8 cellular contexts compared by ENCODE assay signal in genomic region chr19:7535035-7535992, GRCh38. TPM values are rescaled to one million over a fixed set of nuclear protein-coding genes. Genes with fewer than 3 reads are reported as not detected.
DNase-seq lines count a peak whose midpoint lies in the region; TF ChIP-seq lines count a peak whose summit lies in the region.

Gene PNPLA6, plus strand, starts transcription at chr19:7535717. Its CDS starts 72 bp downstream, at chr19:7535789.

- H3K36me3 Mint-ChIP-seq in H9 (ENCODE audit: insufficient read depth in 1 of 3, low read depth in 3 of 3) (peaks cover 7 to 22% (median 22%) of the 10 kb centered on the region in 3 experiments; a peak in 6 of 7 replicates), neural progenitor cell (peaks cover 7% of the 10 kb centered on the region)

- H3K4me2 ChIP-seq in H9 (ENCODE audit: insufficient read depth, insufficient read length, low read length) (peak within 1 kb of the TSS; percentile 74), MM.1S (ENCODE audit: low read depth, low read length) (peak within 1 kb of the TSS; percentile 91), neural progenitor cell (peak within 1 kb of the TSS; percentile 90)

- no peak within 1 kb of the TSS for H2BK20ac ChIP-seq in H9 (ENCODE audit: low read depth, low read length, poor library complexity, severe bottlenecking)

- H2BK12ac ChIP-seq in H9 (ENCODE audit: insufficient read length, low read depth, low read length), result no peak within 1 kb of the TSS

- H3K18ac ChIP-seq in H9 (ENCODE audit: insufficient read length, low read depth, low read length), result peak within 1 kb of the TSS; percentile 53

- H3K27me3 Mint-ChIP-seq in H9 (ENCODE audit: low read depth) (no peaks in the 10 kb centered on the region), neural progenitor cell (ENCODE audit: insufficient read depth, low read depth) (peaks cover 5% of the 10 kb centered on the region)

- WGBS in H9 (ENCODE audit: extremely low coverage, insufficient read length, low lambda C conversion rate), result no CpG with 5 or more reads among the region's 77 CpGs

- peaks cover 4% of the 10 kb centered on the region for H3K23me2 ChIP-seq in H9 (ENCODE audit: insufficient read length, low read depth, low read length, poor library complexity, severe bottlenecking)

- H3K9me2 ChIP-seq in MM.1S (replicated peaks; ENCODE audit: insufficient read depth, low read length), result no peaks in the 10 kb centered on the region

- H3K9me3 Mint-ChIP-seq in H9 (no peaks in the 10 kb centered on the region), neural progenitor cell (no peaks in the 10 kb centered on the region)

- H3K79me2 ChIP-seq in H9 (ENCODE audit: insufficient read depth, low read length) (no peaks in the 10 kb centered on the region), MM.1S (ENCODE audit: low read length) (no peaks in the 10 kb centered on the region), neural progenitor cell (ENCODE audit: low read depth) (no peaks in the 10 kb centered on the region)

- H3K23ac ChIP-seq in H9 (ENCODE audit: insufficient read length, low read depth, low read length), result no peak within 1 kb of the TSS

- no peaks in the 10 kb centered on the region for H3K79me1 ChIP-seq in H9 (ENCODE audit: insufficient read depth, low read depth, low read length, poor library complexity, severe bottlenecking)

- H4K8ac ChIP-seq in H9 (replicated peaks; ENCODE audit: insufficient read length, low read depth, low read length), result no peak within 1 kb of the TSS

- no peak within 1 kb of the TSS for H2BK15ac ChIP-seq in H9 (ENCODE audit: low read depth, low read length)

- H3F3A ChIP-seq in MM.1S (ENCODE audit: insufficient read depth, low read length) (0 out of 2 replicates have a peak, but pooled peaks cover 2% of the 10 kb centered on the region), neural progenitor cell (ENCODE audit: low read depth) (peaks cover 14% of the 10 kb centered on the region)

- H3T11ph ChIP-seq in H9 (ENCODE audit: low read length), result no peak within 1 kb of the TSS

- H3K4me1 Mint-ChIP-seq in H9, result peaks cover 5 to 6% of the 10 kb centered on the region in 2 experiments
- peaks cover 5% of the 10 kb centered on the region for H3K4me1 Mint-ChIP-seq in neural progenitor cell

- H3K56ac ChIP-seq in H9 (ENCODE audit: insufficient read length, low read depth, low read length), result no peak within 1 kb of the TSS

- H4K20me1 ChIP-seq in H9 (ENCODE audit: control insufficient read depth, insufficient read depth, insufficient read length) (peaks cover under 1% of the 10 kb centered on the region), MM.1S (ENCODE audit: insufficient read depth, low read length) (no peaks in the 10 kb centered on the region), neural progenitor cell (ENCODE audit: low read depth) (no peaks in the 10 kb centered on the region)

- TF ChIP-seq CTCF in H9 (conservative IDR thresholded peaks at IDR 0.05), result no peak
- no peak for TF ChIP-seq CTCF in MM.1S (IDR thresholded peaks at IDR 0.05; ENCODE audit: low read length)
- no peak for TF ChIP-seq CTCF in fibroblast of villous mesenchyme (IDR thresholded peaks at IDR 0.05; ENCODE audit: insufficient read depth, low read depth, low read length)
- TF ChIP-seq CTCF in neural progenitor cell (IDR thresholded peaks at IDR 0.05), result no peak

- no peak within 1 kb of the TSS for H3K4ac ChIP-seq in H9 (ENCODE audit: low read depth, low read length)

- H3K9me3 ChIP-seq in H9 (ENCODE audit: control insufficient read depth, low read depth, low read length), result no peaks in the 10 kb centered on the region
- H3K9me3 ChIP-seq in MM.1S (replicated peaks; ENCODE audit: insufficient read depth, low read length), result no peaks in the 10 kb centered on the region
- H3K9me3 ChIP-seq in neural progenitor cell (ENCODE audit: low read depth), result no peaks in the 10 kb centered on the region
- H3K9me3 ChIP-seq in stomach smooth muscle (ENCODE audit: control insufficient read depth in 2 of 2, low read length in 2 of 2), result no peaks in the 10 kb centered on the region

- H3K9ac ChIP-seq in H9 (ENCODE audit: extremely low read depth, insufficient read length, low read length) (peak within 1 kb of the TSS; percentile 28), MM.1S (ENCODE audit: low read length) (peak within 1 kb of the TSS; percentile 66), neural progenitor cell (peak within 1 kb of the TSS; percentile 56), stomach smooth muscle (ENCODE audit: low read length in 2 of 2) (peak within 1 kb of the TSS; percentile 85 to 92)

- DNase-seq in ELR (ENCODE audit: low read depth) (peak; percentile 95), H9 (peak; percentile 95), MM.1S (peak; percentile 97), SHP77 treated with DMSO at 0.1 percent for 48 hours (lab: John Stamatoyannopoulos, UW) (peak; percentile 71), activated gamma-delta T cell (lab: John Stamatoyannopoulos, UW) (peak; percentile 83), fibroblast of villous mesenchyme (ENCODE audit: low read depth) (peak; percentile 93), neural progenitor cell (ENCODE audit: low spot score) (peak; percentile 98)

- no peak within 1 kb of the TSS for H2AFZ ChIP-seq in H9 (ENCODE audit: low read length)
- H2AFZ ChIP-seq in MM.1S (ENCODE audit: low read length), result peak within 1 kb of the TSS; percentile 91
- peak within 1 kb of the TSS; percentile 95 for H2AFZ ChIP-seq in neural progenitor cell (replicated peaks)

- H2BK5ac ChIP-seq in H9 (ENCODE audit: insufficient read length, low read length), result no peak within 1 kb of the TSS

- no peak within 1 kb of the TSS for H4K5ac ChIP-seq in H9 (ENCODE audit: insufficient read length, low read depth, low read length)

- peak within 1 kb of the TSS; percentile 86 to 97 for H3K4me3 Mint-ChIP-seq in H9
- H3K4me3 Mint-ChIP-seq in neural progenitor cell, result peak within 1 kb of the TSS; percentile 98

- H3K4me1 ChIP-seq in H9 (ENCODE audit: insufficient read depth, low read length) (peaks cover 2% of the 10 kb centered on the region; the same call in 1 of the 2 replicates), MM.1S (ENCODE audit: low read length) (peaks cover 5% of the 10 kb centered on the region), neural progenitor cell (no peaks in the 10 kb centered on the region), stomach smooth muscle (ENCODE audit: control insufficient read depth, insufficient read depth, low read length) (peaks cover 21% of the 10 kb centered on the region)

- no peaks in the 10 kb centered on the region for H3K36me3 ChIP-seq in MM.1S (replicated peaks; ENCODE audit: insufficient read depth, low read length)
- H3K36me3 ChIP-seq in neural progenitor cell, result no peaks in the 10 kb centered on the region
- peaks cover 11 to 18% of the 10 kb centered on the region in 2 donors for H3K36me3 ChIP-seq in stomach smooth muscle (ENCODE audit: control insufficient read depth in 2 of 2, insufficient read depth in 2 of 2, low read length in 2 of 2)

- H2AK5ac ChIP-seq in H9 (ENCODE audit: insufficient read length, low read length), result no peak within 1 kb of the TSS

- no peak within 1 kb of the TSS for H4K91ac ChIP-seq in H9 (ENCODE audit: insufficient read length, low read depth, low read length)

- peak within 1 kb of the TSS; percentile 51; the same call in 1 of the 2 replicates for H3K14ac ChIP-seq in H9 (ENCODE audit: insufficient read depth, low read length)

- H3K4me3 ChIP-seq in MM.1S (ENCODE audit: low read length) (peak within 1 kb of the TSS; percentile 94), fibroblast of villous mesenchyme (ENCODE audit: low read depth, low read length) (peak within 1 kb of the TSS; percentile 97), neural progenitor cell (peak within 1 kb of the TSS; percentile 95), stomach smooth muscle (ENCODE audit: low read length in 2 of 2) (peak within 1 kb of the TSS; percentile 93 to 99)

- no peak within 1 kb of the TSS for H2BK120ac ChIP-seq in H9 (ENCODE audit: low read depth, low read length, poor library complexity, severe bottlenecking)

- peak within 1 kb of the TSS; percentile 93 to 99 (median 95); a peak in 6 of 7 replicates for H3K27ac Mint-ChIP-seq in H9
- peak within 1 kb of the TSS; percentile 87 for H3K27ac Mint-ChIP-seq in neural progenitor cell

- H3K27me3 ChIP-seq in H9 (ENCODE audit: insufficient read depth, low read length), result no peaks in the 10 kb centered on the region
- no peaks in the 10 kb centered on the region for H3K27me3 ChIP-seq in MM.1S (replicated peaks; ENCODE audit: insufficient read depth, low read length)
- H3K27me3 ChIP-seq in neural progenitor cell, result no peaks in the 10 kb centered on the region
- H3K27me3 ChIP-seq in stomach smooth muscle (ENCODE audit: control insufficient read depth in 1 of 2, insufficient read depth in 2 of 2, low read length in 2 of 2), result no peaks in the 10 kb centered on the region

- H3K27ac ChIP-seq in H9 (ENCODE audit: insufficient read length, low read depth, low read length) (no peak within 1 kb of the TSS), MM.1S (ENCODE audit: low read length) (peak within 1 kb of the TSS; percentile 1; the same call in 1 of the 2 replicates), neural progenitor cell (peak within 1 kb of the TSS; percentile 72), stomach smooth muscle (ENCODE audit: low read length) (peak within 1 kb of the TSS; percentile 90)

RNA-seq across cellular contexts. Expression of gene PNPLA6, which starts in this region (rescaled TPM):
- 130 and 135 TPM in 2 replicates for total RNA-seq in H9 (2021)
- 101 and 106 TPM in 2 replicates for total RNA-seq in fibroblast of villous mesenchyme
- 25.5 and 78.9 TPM in 2 replicates for total RNA-seq in neural progenitor cell (ENCODE audit: low replicate concordance)

Comparison
In these comparisons a context has a peak if more than half of its experiments do, and no peak if none do; other contexts are left out.
1. H3K9ac ChIP-seq: peak in every context shown above with its lines; median percentile 88 in stomach smooth muscle; 66 in MM.1S; 56 in neural progenitor cell; 28 in H9.